ENCODE assay signal across 22 cellular contexts in genomic region chr17:48574523-48575065, GRCh38. TPM values are rescaled to one million over a fixed set of nuclear protein-coding genes. Genes with fewer than 3 reads are reported as not detected.
DNase-seq lines count a peak whose midpoint lies in the region; ATAC-seq, FAIRE-seq and TF ChIP-seq lines count a peak whose summit lies in the region.
"Had no signal": no experiment of that assay in that cellular context is flagged by ENCODE, and none has a peak within 500 bp of the region (broad histone marks: within the 10 kb centered on the region; RNA-seq: fewer than 3 reads in every experiment).

No MANE protein-coding gene starts in this region.

- no peak for FAIRE-seq in endothelial cell of umbilical vein (lab: Jason Lieb, UNC)
- FAIRE-seq: keratinocyte had no signal

- no TSS peak for BruUV-seq in endothelial cell of umbilical vein (replicated peaks; lab: Mats Ljungman, UMichigan)

- H4K20me1 ChIP-seq in endothelial cell of umbilical vein (replicated peaks; ENCODE audit: control insufficient read depth, extremely low read depth, insufficient read depth, low read length): no peaks in the 10 kb centered on the region

- H3K9me3 Mint-ChIP-seq in T-helper 1 cell treated with Interleukin-12 subunit alpha and Interleukin-12 subunit beta and Interleukin-4 antibody, amounts not matched to agents 30 μg/mL and 1 μg/mL, for 36 hours: no peaks in the 10 kb centered on the region
- H3K9me3 Mint-ChIP-seq: activated B cell treated with CpG ODN at 0.5 μM for 24 hours; CD4-positive, CD25-positive, alpha-beta regulatory T cell had no signal

- H3K27me3 ChIP-seq in endothelial cell of umbilical vein (ENCODE audit: control insufficient read depth in 2 of 2, insufficient read depth in 2 of 2, low read length in 2 of 2) (no peaks in the 10 kb centered on the region), mucosa of rectum (ENCODE audit: control insufficient read depth in 2 of 2, insufficient read depth in 2 of 2, low read length in 2 of 2) (no peaks in the 10 kb centered on the region), upper lobe of right lung (peaks cover 72% of the 10 kb centered on the region)

- H3K4me3 ChIP-seq in endothelial cell of umbilical vein (replicated peaks in 1 of 3; ENCODE audit: insufficient read depth in 1 of 3, low read depth in 1 of 3, low read length in 3 of 3): peak overlapping the region in 2 of 3 experiments; percentile 9 to 46
- peak overlapping the region in 1 of 2 donors; percentile 32 for H3K4me3 ChIP-seq in mucosa of rectum (ENCODE audit: low read length in 2 of 2)
- H3K4me3 ChIP-seq in upper lobe of right lung: peak overlapping the region; percentile 59
- H3K4me3 ChIP-seq: right lobe of liver had no signal

- peaks cover 80% of the 10 kb centered on the region for H3K4me1 ChIP-seq in endothelial cell of umbilical vein (ENCODE audit: control insufficient read depth, extremely low read depth, insufficient read depth, low read length)
- peaks cover 30 to 37% of the 10 kb centered on the region in 2 donors for H3K4me1 ChIP-seq in mucosa of rectum (ENCODE audit: control insufficient read depth in 2 of 2, insufficient read depth in 2 of 2, low read length in 2 of 2)
- H3K4me1 ChIP-seq in upper lobe of right lung: peaks cover 7% of the 10 kb centered on the region

- no peak for TF ChIP-seq CTCF in endothelial cell of umbilical vein (IDR thresholded peaks at IDR 0.05; ENCODE audit: extremely low read depth in 1 of 2, insufficient read depth in 1 of 2, low read depth in 1 of 2, low read length in 2 of 2)
- no peak for TF ChIP-seq CTCF in upper lobe of right lung (IDR thresholded peaks at IDR 0.05)

- H3K9me3 ChIP-seq in endothelial cell of umbilical vein (replicated peaks; ENCODE audit: control insufficient read depth, insufficient read depth, low read length): no peaks in the 10 kb centered on the region
- no peaks in the 10 kb centered on the region for H3K9me3 ChIP-seq in mucosa of rectum (ENCODE audit: control insufficient read depth in 2 of 2, low read length in 2 of 2)
- H3K9me3 ChIP-seq in upper lobe of right lung: no peaks in the 10 kb centered on the region
- H3K9me3 ChIP-seq: right lobe of liver, tibial artery had no signal

- intact Hi-C loops in endothelial cell of umbilical vein (cut with micrococcal nuclease) (loop anchor here (1.0 kb wide), 1 partner anchor 30 kb away; no protein-coding TSS in a partner anchor), upper lobe of right lung (cut with DNase I) (no loop called here), head of caudate nucleus (cut with DNase I) (no loop called here)

- peak overlapping the region; percentile 81 for H3K4me2 ChIP-seq in endothelial cell of umbilical vein (ENCODE audit: insufficient read depth, low read length)

- H3K36me3 Mint-ChIP-seq in T-helper 1 cell treated with Interleukin-12 subunit alpha and Interleukin-12 subunit beta and Interleukin-4 antibody, amounts not matched to agents 30 μg/mL and 1 μg/mL, for 36 hours (ENCODE audit: low read depth): peaks cover 22% of the 10 kb centered on the region

- H3K79me2 ChIP-seq in endothelial cell of umbilical vein (ENCODE audit: control insufficient read depth, insufficient read depth, low read length): peaks cover 95% of the 10 kb centered on the region

- H3K4me1 Mint-ChIP-seq in T-helper 1 cell treated with Interleukin-12 subunit alpha and Interleukin-12 subunit beta and Interleukin-4 antibody, amounts not matched to agents 30 μg/mL and 1 μg/mL, for 36 hours (ENCODE audit: low read depth): peaks cover 33% of the 10 kb centered on the region

- POLR2A ChIA-PET in endothelial cell of umbilical vein (lab: Charles Lee): no interaction called here

- CTCF ChIA-PET in endothelial cell of umbilical vein (lab: Charles Lee): interaction anchor here (0.7 to 2.4 kb wide), 3 partner anchors 19 to 222 kb away, joined by 3 to 9 read pairs (median 4); no protein-coding TSS in a partner anchor

- no peak overlapping the region for H3K27ac ChIP-seq in endothelial cell of umbilical vein (ENCODE audit: insufficient read depth, low read depth, low read length)
- peak overlapping the region; percentile 63 to 86 for H3K27ac ChIP-seq in mucosa of rectum (ENCODE audit: low read depth in 2 of 2, low read length in 2 of 2)
- H3K27ac ChIP-seq in upper lobe of right lung: peak overlapping the region; percentile 83
- H3K27ac ChIP-seq: 22Rv1 had no signal

- no peak overlapping the region for H2AFZ ChIP-seq in endothelial cell of umbilical vein (ENCODE audit: low read depth, low read length)

- no peak for ATAC-seq in upper lobe of right lung
- ATAC-seq: right lobe of liver had no signal

- H3K9ac ChIP-seq in endothelial cell of umbilical vein (replicated peaks; ENCODE audit: extremely low read depth, insufficient read depth, low read length) (peak overlapping the region; percentile 29), mucosa of rectum (ENCODE audit: low read depth in 1 of 2, low read length in 2 of 2) (peak overlapping the region; percentile 9 to 47)

- dilution Hi-C loops in endothelial cell of umbilical vein (cut with MboI; ENCODE audit: extremely low pct_ligation_motif_present, low sequenced_read_pairs): no loop called here

- H3K27ac Mint-ChIP-seq in T-helper 1 cell treated with Interleukin-12 subunit alpha and Interleukin-12 subunit beta and Interleukin-4 antibody, amounts not matched to agents 30 μg/mL and 1 μg/mL, for 36 hours: no peak overlapping the region
- H3K27ac Mint-ChIP-seq: activated B cell treated with CpG ODN at 0.5 μM for 24 hours had no signal

- DNase-seq in T-helper 1 cell (no peak), endothelial cell of umbilical vein (ENCODE audit: low read depth, low spot score) (no peak), upper lobe of right lung (no peak), COR-L47 (lab: John Stamatoyannopoulos, UW) (no peak), head of caudate nucleus (no peak), GDM1 (lab: John Stamatoyannopoulos, UW) (no peak)
- DNase-seq: activated B cell treated with CpG ODN at 0.5 μM for 24 hours; activated effector memory CD4-positive, alpha-beta T cell treated with Interleukin-2 at 50 U/mL for 16 hours; CD4-positive, CD25-positive, alpha-beta regulatory T cell; DND-41; erythroblast; Kasumi-1; midbrain; NCI-H345; right lobe of liver; stimulated activated CD4-positive, alpha-beta T cell treated with anti-CD3 and anti-CD28 coated beads, Interleukin-2, amount 100 ng/mL, for 48 hours; tibial artery had no signal

- H3K9me1 ChIP-seq in endothelial cell of umbilical vein (replicated peaks; ENCODE audit: control insufficient read depth, extremely low read depth, insufficient read depth, low read length): no peaks in the 10 kb centered on the region

- H3K36me3 ChIP-seq in endothelial cell of umbilical vein (ENCODE audit: control insufficient read depth in 2 of 2, extremely low read depth in 1 of 2, insufficient read depth in 2 of 2, low read length in 2 of 2) (peaks cover 0 to 3% of the 10 kb centered on the region in 2 experiments), mucosa of rectum (ENCODE audit: control insufficient read depth in 2 of 2, insufficient read depth in 2 of 2, low read length in 2 of 2) (peaks cover 6 to 7% of the 10 kb centered on the region in 2 donors), upper lobe of right lung (no peaks in the 10 kb centered on the region)
- H3K36me3 ChIP-seq: right lobe of liver, tibial artery had no signal

- peaks cover 13% of the 10 kb centered on the region for H3K27me3 Mint-ChIP-seq in T-helper 1 cell treated with Interleukin-12 subunit alpha and Interleukin-12 subunit beta and Interleukin-4 antibody, amounts not matched to agents 30 μg/mL and 1 μg/mL, for 36 hours (ENCODE audit: low read depth)

- TF ChIP-seq POLR2A in endothelial cell of umbilical vein (IDR thresholded peaks at IDR 0.05; ENCODE audit: low read depth, low read length): no peak

- H3K4me3 Mint-ChIP-seq in T-helper 1 cell treated with Interleukin-12 subunit alpha and Interleukin-12 subunit beta and Interleukin-4 antibody, amounts not matched to agents 30 μg/mL and 1 μg/mL, for 36 hours: peak overlapping the region; percentile 3
- H3K4me3 Mint-ChIP-seq: activated B cell treated with CpG ODN at 0.5 μM for 24 hours had no signal

RNA-seq across cellular contexts. Expression of gene HOXB4, which starts 3.6 kb away (rescaled TPM):
- 11.2 and 13.1 TPM in 2 replicates for total RNA-seq in endothelial cell of umbilical vein
- polyA plus RNA-seq in endothelial cell of umbilical vein: 4.6 and 5.4 TPM in 2 replicates
- 2.5 and 3.3 TPM in 2 replicates for polyA plus RNA-seq in endothelial cell of umbilical vein (2011; cell fraction: cytosol; rRNA removed)
- 13.6 and 14.6 TPM in 2 replicates for polyA plus RNA-seq in endothelial cell of umbilical vein (2011; cell fraction: nucleus; rRNA removed)
- 5.2 and 5.6 TPM in 2 replicates for polyA plus RNA-seq in endothelial cell of umbilical vein (2012)
- polyA minus RNA-seq in endothelial cell of umbilical vein: 3.6 and 4.6 TPM in 2 replicates
- polyA minus RNA-seq in endothelial cell of umbilical vein (2011; cell fraction: cytosol; rRNA and poly(A)+ RNA removed): 0.51 TPM
- polyA minus RNA-seq in endothelial cell of umbilical vein (2011; cell fraction: nucleus; rRNA and poly(A)+ RNA removed): 8.2 and 8.8 TPM in 2 replicates
- 4.9 TPM for total RNA-seq in upper lobe of right lung

RNA-seq across cellular contexts. Expression of gene HOXB3, which starts 15.4 kb away (rescaled TPM):
- total RNA-seq in endothelial cell of umbilical vein: 45.0 and 56.6 TPM in 2 replicates
- polyA plus RNA-seq in endothelial cell of umbilical vein: 29.6 and 33.0 TPM in 2 replicates
- polyA plus RNA-seq in endothelial cell of umbilical vein (2011; cell fraction: cytosol; rRNA removed): 7.9 and 11.6 TPM in 2 replicates
- polyA plus RNA-seq in endothelial cell of umbilical vein (2011; cell fraction: nucleus; rRNA removed): 81.4 and 85.1 TPM in 2 replicates
- 19.0 and 19.8 TPM in 2 replicates for polyA plus RNA-seq in endothelial cell of umbilical vein (2012)
- 7.7 and 13.3 TPM in 2 replicates for polyA minus RNA-seq in endothelial cell of umbilical vein
- 1.3 TPM for polyA minus RNA-seq in endothelial cell of umbilical vein (2011; cell fraction: cytosol; rRNA and poly(A)+ RNA removed)
- polyA minus RNA-seq in endothelial cell of umbilical vein (2011; cell fraction: nucleus; rRNA and poly(A)+ RNA removed): 18.1 and 32.3 TPM in 2 replicates
- 13.3 TPM for total RNA-seq in upper lobe of right lung

RNA-seq across cellular contexts. Expression of gene HOXB5, which starts 19.0 kb away (rescaled TPM):
- 7.3 and 8.5 TPM in 2 replicates for total RNA-seq in endothelial cell of umbilical vein
- polyA plus RNA-seq in endothelial cell of umbilical vein: 2.0 and 2.6 TPM in 2 replicates
- 1.0 and 1.1 TPM in 2 replicates for polyA plus RNA-seq in endothelial cell of umbilical vein (2011; cell fraction: cytosol; rRNA removed)
- 13.1 and 13.2 TPM in 2 replicates for polyA plus RNA-seq in endothelial cell of umbilical vein (2011; cell fraction: nucleus; rRNA removed)
- 3.3 and 3.5 TPM in 2 replicates for polyA plus RNA-seq in endothelial cell of umbilical vein (2012)
- 0.57 and 0.58 TPM in 2 replicates for polyA minus RNA-seq in endothelial cell of umbilical vein
- polyA minus RNA-seq in endothelial cell of umbilical vein (2011; cell fraction: cytosol; rRNA and poly(A)+ RNA removed): 0.82 TPM
- 2.5 and 2.6 TPM in 2 replicates for polyA minus RNA-seq in endothelial cell of umbilical vein (2011; cell fraction: nucleus; rRNA and poly(A)+ RNA removed)
- 4.4 TPM for total RNA-seq in upper lobe of right lung
- total RNA-seq: activated B cell treated with CpG ODN at 0.5 μM for 24 hours; CD4-positive, CD25-positive, alpha-beta regulatory T cell; osteoblast had no signal
- polyA plus RNA-seq: CD4-positive, CD25-positive, alpha-beta regulatory T cell; keratinocyte had no signal

RNA-seq across cellular contexts. Expression of gene HOXB2, which starts 29.7 kb away (rescaled TPM):
- total RNA-seq in endothelial cell of umbilical vein: 21.5 and 23.3 TPM in 2 replicates
- 14.1 and 16.8 TPM in 2 replicates for polyA plus RNA-seq in endothelial cell of umbilical vein
- 6.8 and 8.4 TPM in 2 replicates for polyA plus RNA-seq in endothelial cell of umbilical vein (2011; cell fraction: cytosol; rRNA removed)
- polyA plus RNA-seq in endothelial cell of umbilical vein (2011; cell fraction: nucleus; rRNA removed): 12.1 and 13.9 TPM in 2 replicates
- 12.0 and 12.5 TPM in 2 replicates for polyA plus RNA-seq in endothelial cell of umbilical vein (2012)
- polyA minus RNA-seq in endothelial cell of umbilical vein: 3.1 and 3.5 TPM in 2 replicates
- not detected for polyA minus RNA-seq in endothelial cell of umbilical vein (2011; cell fraction: cytosol; rRNA and poly(A)+ RNA removed)
- polyA minus RNA-seq in endothelial cell of umbilical vein (2011; cell fraction: nucleus; rRNA and poly(A)+ RNA removed): 4.9 and 5.0 TPM in 2 replicates
- 11.0 TPM for total RNA-seq in upper lobe of right lung

RNA-seq across cellular contexts. Expression of gene HOXB6, which starts 30.2 kb away (rescaled TPM):
- total RNA-seq in endothelial cell of umbilical vein (24.0 and 27.4 TPM in 2 replicates), upper lobe of right lung (4.9 TPM)
- polyA plus RNA-seq in endothelial cell of umbilical vein: 8.8 and 10.0 TPM in 2 replicates
- 4.3 and 6.1 TPM in 2 replicates for polyA plus RNA-seq in endothelial cell of umbilical vein (2011; cell fraction: cytosol; rRNA removed)
- 42.1 and 47.5 TPM in 2 replicates for polyA plus RNA-seq in endothelial cell of umbilical vein (2011; cell fraction: nucleus; rRNA removed)
- polyA plus RNA-seq in endothelial cell of umbilical vein (2012): 12.4 and 13.8 TPM in 2 replicates
- polyA minus RNA-seq in endothelial cell of umbilical vein: 3.9 and 7.0 TPM in 2 replicates
- 2.8 TPM for polyA minus RNA-seq in endothelial cell of umbilical vein (2011; cell fraction: cytosol; rRNA and poly(A)+ RNA removed)
- polyA minus RNA-seq in endothelial cell of umbilical vein (2011; cell fraction: nucleus; rRNA and poly(A)+ RNA removed): 9.1 and 16.5 TPM in 2 replicates
- total RNA-seq: activated B cell treated with CpG ODN at 0.5 μM for 24 hours; CD4-positive, CD25-positive, alpha-beta regulatory T cell had no signal
- polyA plus RNA-seq: CD4-positive, CD25-positive, alpha-beta regulatory T cell had no signal
